In the genomic region with DNA sequence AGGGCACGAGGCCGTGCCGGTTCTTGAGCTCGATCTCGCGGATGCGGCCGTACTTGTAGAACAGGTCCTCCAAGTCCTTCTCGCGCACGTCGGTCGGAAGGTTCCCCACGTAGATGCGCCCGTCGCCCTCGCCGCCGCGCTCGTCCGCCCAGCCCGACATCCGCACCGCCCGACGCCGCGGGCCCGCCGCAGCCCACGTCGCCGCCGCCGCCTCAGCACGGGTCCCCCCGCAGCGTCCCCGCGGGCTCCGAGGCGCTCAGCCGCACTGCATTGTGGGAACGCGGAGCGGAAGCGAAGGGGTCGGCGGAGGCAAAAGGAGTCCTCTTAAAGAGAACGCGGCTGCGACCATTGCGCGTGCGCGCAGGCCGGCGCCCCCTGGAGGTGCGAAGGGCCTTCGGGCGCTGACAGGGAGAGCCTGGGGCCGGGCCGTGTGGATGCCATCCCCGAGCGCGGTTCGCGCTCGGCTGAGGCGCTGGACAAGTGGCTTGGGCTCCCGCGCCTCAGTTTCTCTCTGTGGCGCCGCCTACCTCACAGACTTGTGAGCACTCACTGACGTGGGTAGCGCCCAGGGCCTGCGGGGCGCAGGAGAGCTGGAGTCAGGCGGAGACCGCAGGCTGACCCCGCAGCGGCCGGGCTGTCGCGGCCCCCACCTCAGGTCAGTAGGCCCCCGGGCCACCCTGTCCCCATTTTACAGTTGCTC, we compare ENCODE assay signal across 1 cellular context.
TF ChIP-seq lines count a peak whose summit lies in the region.

TSS of gene SRSF9 (minus strand) at position 299 of the 700 bp plus-strand sequence. CDS start at position 160, 139 bp downstream.

TF ChIP-seq in HepG2, 621 proteins besides CTCF, POLR2A, EP300 and RAD21 (continued from another document and continues in another):
- TF ChIP-seq ZNF513 (CRISPR knock-in tag; conservative IDR thresholded peaks at IDR 0.05) (no peak; the same call in 1 of the 2 replicates), SCMH1 (CRISPR knock-in tag; IDR thresholded peaks at IDR 0.05; ENCODE audit: borderline replicate concordance) (no peak), GPN1 (CRISPR knock-in tag; IDR thresholded peaks at IDR 0.05; ENCODE audit: borderline replicate concordance) (no peak; the same call in 1 of the 2 replicates), SIX1 (CRISPR knock-in tag; IDR thresholded peaks at IDR 0.05; ENCODE audit: borderline replicate concordance) (0 out of 2 replicates have a peak, but pooled peaks have one; percentile 19), NFAT5 (CRISPR knock-in tag; IDR thresholded peaks at IDR 0.05) (no peak), CREB1 (IDR thresholded peaks at IDR 0.05) (no peak), CREB1 (CRISPR knock-in tag; IDR thresholded peaks at IDR 0.05) (no peak), NONO (IDR thresholded peaks at IDR 0.05) (no peak), NONO (CRISPR knock-in tag; conservative IDR thresholded peaks at IDR 0.05) (peak; percentile 64; the same call in 1 of the 2 replicates), REL (CRISPR knock-in tag; conservative IDR thresholded peaks at IDR 0.05) (no peak), DDIT3 (CRISPR knock-in tag; IDR thresholded peaks at IDR 0.05) (no peak), XRCC5 (optimal IDR thresholded peaks at IDR 0.05; ENCODE audit: low read length) (peak; percentile 90), ELF1 (CRISPR knock-in tag; IDR thresholded peaks at IDR 0.05) (peak; percentile 88), ZFP36L1 (CRISPR knock-in tag; IDR thresholded peaks at IDR 0.05) (peak; percentile 84; the same call in 1 of the 2 replicates), ZNF567 (CRISPR knock-in tag; IDR thresholded peaks at IDR 0.05; ENCODE audit: borderline replicate concordance) (peak; percentile 17; the same call in 1 of the 2 replicates), ZSCAN29 (CRISPR knock-in tag; conservative IDR thresholded peaks at IDR 0.05) (no peak), ZNF326 (CRISPR knock-in tag; IDR thresholded peaks at IDR 0.05; ENCODE audit: borderline replicate concordance) (no peak), CEBPB (IDR thresholded peaks at IDR 0.05; ENCODE audit: borderline replicate concordance, low read depth, low read length) (no peak), ZBTB7A (CRISPR knock-in tag; IDR thresholded peaks at IDR 0.05) (peak; percentile 42; the same call in 1 of the 2 replicates), ZNF256 (CRISPR knock-in tag; conservative IDR thresholded peaks at IDR 0.05) (no peak), GABPB1 (CRISPR knock-in tag; IDR thresholded peaks at IDR 0.05) (peak; percentile 90), RBAK (CRISPR knock-in tag; IDR thresholded peaks at IDR 0.05) (no peak), BRD4 (CRISPR knock-in tag; IDR thresholded peaks at IDR 0.05) (no peak), ZNF703 (CRISPR knock-in tag; IDR thresholded peaks at IDR 0.05; ENCODE audit: borderline replicate concordance) (peak; percentile 54; the same call in 1 of the 2 replicates), ZNF710 (CRISPR knock-in tag; IDR thresholded peaks at IDR 0.05; ENCODE audit: borderline replicate concordance) (0 out of 2 replicates have a peak, but pooled peaks have one; percentile 58)
- TF ChIP-seq, protein P1, sequence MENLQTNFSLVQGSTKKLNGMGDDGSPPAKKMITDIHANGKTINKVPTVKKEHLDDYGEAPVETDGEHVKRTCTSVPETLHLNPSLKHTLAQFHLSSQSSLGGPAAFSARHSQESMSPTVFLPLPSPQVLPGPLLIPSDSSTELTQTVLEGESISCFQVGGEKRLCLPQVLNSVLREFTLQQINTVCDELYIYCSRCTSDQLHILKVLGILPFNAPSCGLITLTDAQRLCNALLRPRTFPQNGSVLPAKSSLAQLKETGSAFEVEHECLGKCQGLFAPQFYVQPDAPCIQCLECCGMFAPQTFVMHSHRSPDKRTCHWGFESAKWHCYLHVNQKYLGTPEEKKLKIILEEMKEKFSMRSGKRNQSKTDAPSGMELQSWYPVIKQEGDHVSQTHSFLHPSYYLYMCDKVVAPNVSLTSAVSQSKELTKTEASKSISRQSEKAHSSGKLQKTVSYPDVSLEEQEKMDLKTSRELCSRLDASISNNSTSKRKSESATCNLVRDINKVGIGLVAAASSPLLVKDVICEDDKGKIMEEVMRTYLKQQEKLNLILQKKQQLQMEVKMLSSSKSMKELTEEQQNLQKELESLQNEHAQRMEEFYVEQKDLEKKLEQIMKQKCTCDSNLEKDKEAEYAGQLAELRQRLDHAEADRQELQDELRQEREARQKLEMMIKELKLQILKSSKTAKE (CRISPR knock-in tag; IDR thresholded peaks at IDR 0.05; ENCODE audit: borderline replicate concordance) = no peak
- TF ChIP-seq, protein P2, sequence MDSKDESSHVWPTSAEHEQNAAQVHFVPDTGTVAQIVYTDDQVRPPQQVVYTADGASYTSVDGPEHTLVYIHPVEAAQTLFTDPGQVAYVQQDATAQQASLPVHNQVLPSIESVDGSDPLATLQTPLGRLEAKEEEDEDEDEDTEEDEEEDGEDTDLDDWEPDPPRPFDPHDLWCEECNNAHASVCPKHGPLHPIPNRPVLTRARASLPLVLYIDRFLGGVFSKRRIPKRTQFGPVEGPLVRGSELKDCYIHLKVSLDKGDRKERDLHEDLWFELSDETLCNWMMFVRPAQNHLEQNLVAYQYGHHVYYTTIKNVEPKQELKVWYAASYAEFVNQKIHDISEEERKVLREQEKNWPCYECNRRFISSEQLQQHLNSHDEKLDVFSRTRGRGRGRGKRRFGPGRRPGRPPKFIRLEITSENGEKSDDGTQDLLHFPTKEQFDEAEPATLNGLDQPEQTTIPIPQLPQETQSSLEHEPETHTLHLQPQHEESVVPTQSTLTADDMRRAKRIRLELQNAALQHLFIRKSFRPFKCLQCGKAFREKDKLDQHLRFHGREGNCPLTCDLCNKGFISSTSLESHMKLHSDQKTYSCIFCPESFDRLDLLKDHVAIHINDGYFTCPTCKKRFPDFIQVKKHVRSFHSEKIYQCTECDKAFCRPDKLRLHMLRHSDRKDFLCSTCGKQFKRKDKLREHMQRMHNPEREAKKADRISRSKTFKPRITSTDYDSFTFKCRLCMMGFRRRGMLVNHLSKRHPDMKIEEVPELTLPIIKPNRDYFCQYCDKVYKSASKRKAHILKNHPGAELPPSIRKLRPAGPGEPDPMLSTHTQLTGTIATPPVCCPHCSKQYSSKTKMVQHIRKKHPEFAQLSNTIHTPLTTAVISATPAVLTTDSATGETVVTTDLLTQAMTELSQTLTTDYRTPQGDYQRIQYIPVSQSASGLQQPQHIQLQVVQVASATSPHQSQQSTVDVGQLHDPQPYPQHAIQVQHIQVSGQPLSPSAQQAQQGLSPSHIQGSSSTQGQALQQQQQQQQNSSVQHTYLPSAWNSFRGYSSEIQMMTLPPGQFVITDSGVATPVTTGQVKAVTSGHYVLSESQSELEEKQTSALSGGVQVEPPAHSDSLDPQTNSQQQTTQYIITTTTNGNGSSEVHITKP (CRISPR knock-in tag; IDR thresholded peaks at IDR 0.05; ENCODE audit: low read depth) = peak; percentile 24; the same call in 1 of the 2 replicates
- TF ChIP-seq, protein P3, sequence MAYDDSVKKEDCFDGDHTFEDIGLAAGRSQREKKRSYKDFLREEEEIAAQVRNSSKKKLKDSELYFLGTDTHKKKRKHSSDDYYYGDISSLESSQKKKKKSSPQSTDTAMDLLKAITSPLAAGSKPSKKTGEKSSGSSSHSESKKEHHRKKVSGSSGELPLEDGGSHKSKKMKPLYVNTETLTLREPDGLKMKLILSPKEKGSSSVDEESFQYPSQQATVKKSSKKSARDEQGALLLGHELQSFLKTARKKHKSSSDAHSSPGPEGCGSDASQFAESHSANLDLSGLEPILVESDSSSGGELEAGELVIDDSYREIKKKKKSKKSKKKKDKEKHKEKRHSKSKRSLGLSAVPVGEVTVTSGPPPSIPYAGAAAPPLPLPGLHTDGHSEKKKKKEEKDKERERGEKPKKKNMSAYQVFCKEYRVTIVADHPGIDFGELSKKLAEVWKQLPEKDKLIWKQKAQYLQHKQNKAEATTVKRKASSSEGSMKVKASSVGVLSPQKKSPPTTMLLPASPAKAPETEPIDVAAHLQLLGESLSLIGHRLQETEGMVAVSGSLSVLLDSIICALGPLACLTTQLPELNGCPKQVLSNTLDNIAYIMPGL (CRISPR knock-in tag; IDR thresholded peaks at IDR 0.05; ENCODE audit: borderline replicate concordance in 1 of 2, low read depth in 1 of 2) = peak; percentile 97
- TF ChIP-seq, protein P4, sequence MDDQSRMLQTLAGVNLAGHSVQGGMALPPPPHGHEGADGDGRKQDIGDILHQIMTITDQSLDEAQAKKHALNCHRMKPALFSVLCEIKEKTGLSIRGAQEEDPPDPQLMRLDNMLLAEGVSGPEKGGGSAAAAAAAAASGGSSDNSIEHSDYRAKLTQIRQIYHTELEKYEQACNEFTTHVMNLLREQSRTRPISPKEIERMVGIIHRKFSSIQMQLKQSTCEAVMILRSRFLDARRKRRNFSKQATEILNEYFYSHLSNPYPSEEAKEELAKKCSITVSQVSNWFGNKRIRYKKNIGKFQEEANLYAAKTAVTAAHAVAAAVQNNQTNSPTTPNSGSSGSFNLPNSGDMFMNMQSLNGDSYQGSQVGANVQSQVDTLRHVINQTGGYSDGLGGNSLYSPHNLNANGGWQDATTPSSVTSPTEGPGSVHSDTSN (CRISPR knock-in tag; IDR thresholded peaks at IDR 0.05; ENCODE audit: borderline replicate concordance) = no peak
- TF ChIP-seq, protein P5, sequence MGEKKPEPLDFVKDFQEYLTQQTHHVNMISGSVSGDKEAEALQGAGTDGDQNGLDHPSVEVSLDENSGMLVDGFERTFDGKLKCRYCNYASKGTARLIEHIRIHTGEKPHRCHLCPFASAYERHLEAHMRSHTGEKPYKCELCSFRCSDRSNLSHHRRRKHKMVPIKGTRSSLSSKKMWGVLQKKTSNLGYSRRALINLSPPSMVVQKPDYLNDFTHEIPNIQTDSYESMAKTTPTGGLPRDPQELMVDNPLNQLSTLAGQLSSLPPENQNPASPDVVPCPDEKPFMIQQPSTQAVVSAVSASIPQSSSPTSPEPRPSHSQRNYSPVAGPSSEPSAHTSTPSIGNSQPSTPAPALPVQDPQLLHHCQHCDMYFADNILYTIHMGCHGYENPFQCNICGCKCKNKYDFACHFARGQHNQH (CRISPR knock-in tag; IDR thresholded peaks at IDR 0.05) = peak; percentile 81
